ENCODE assay signal across 15 cellular contexts in the genomic region with DNA sequence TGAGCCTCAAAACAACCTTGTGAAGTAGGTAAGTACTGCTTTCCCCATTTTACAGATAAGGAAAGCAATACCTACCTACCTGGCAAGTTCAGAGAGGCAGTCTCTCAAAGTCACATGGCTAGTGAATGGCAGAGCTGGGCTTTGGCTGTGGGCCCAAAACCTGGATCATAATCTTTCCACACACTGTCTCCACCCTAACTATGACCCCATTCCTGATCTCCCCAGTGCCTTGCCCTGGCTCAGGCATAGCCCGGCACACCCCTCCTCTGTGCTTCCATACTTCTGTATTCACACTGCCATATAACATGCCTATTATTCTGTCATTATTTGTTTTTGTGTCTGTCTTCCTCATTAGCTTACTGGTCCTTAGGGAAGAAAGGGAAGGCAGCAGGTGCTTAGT. TPM values are rescaled to one million over a fixed set of nuclear protein-coding genes. Genes with fewer than 3 reads are reported as not detected.
DNase-seq lines count a peak whose midpoint lies in the region; ATAC-seq and TF ChIP-seq lines count a peak whose summit lies in the region.
"Had no signal": no experiment of that assay in that cellular context is flagged by ENCODE, and none has a peak within 500 bp of the region (broad histone marks: within the 10 kb centered on the region; RNA-seq: fewer than 3 reads in every experiment).

No MANE protein-coding gene starts in this region.

- H3K4me1 Mint-ChIP-seq in type B pancreatic cell (ENCODE audit: unreplicated experiment) = peaks cover 21% of the 10 kb centered on the region

- TF ChIP-seq CTCF in right atrium auricular region (IDR thresholded peaks at IDR 0.05) (no peak), epithelial cell of esophagus (IDR thresholded peaks at IDR 0.05; ENCODE audit: insufficient read depth, low read depth, low read length, missing control alignments) (no peak), psoas muscle (IDR thresholded peaks at IDR 0.05) (no peak), type B pancreatic cell (conservative IDR thresholded peaks at IDR 0.05) (no peak)

- WGBS in psoas muscle, 3 donors = 81 to 93% (median 93%) methylated on average over 1 of the region's 1 CpG

- peak in 1 of 2 donors; percentile 25 for ATAC-seq in left cardiac atrium
- ATAC-seq in psoas muscle = no peak
- ATAC-seq in HG03521 (IDR thresholded peaks at IDR 0.05; ENCODE audit: unreplicated experiment) = no peak
- ATAC-seq: PC-3 had no signal

- no peak overlapping the region for H3K27ac ChIP-seq in right atrium auricular region
- no peak overlapping the region for H3K27ac ChIP-seq in psoas muscle
- H3K27ac ChIP-seq: KMS-11, SK-N-MC had no signal

- H3K27me3 ChIP-seq in right atrium auricular region (no peaks in the 10 kb centered on the region), psoas muscle (ENCODE audit: insufficient read depth in 3 of 3, low read length in 2 of 3) (no peaks in the 10 kb centered on the region)

- H3K4me3 Mint-ChIP-seq in type B pancreatic cell = peak overlapping the region; percentile 6

- intact Hi-C loops in left cardiac atrium (cut with DNase I) (no loop called here), psoas muscle (cut with DNase I) (no loop called here)

- H3K36me3 ChIP-seq in right atrium auricular region (no peaks in the 10 kb centered on the region), psoas muscle (ENCODE audit: insufficient read depth in 1 of 2, low read depth in 1 of 2) (no peaks in the 10 kb centered on the region)

- H3K36me3 Mint-ChIP-seq in type B pancreatic cell = no peaks in the 10 kb centered on the region

- no peaks in the 10 kb centered on the region for H3K9me3 Mint-ChIP-seq in type B pancreatic cell

- H3K4me1 ChIP-seq in right atrium auricular region (peaks cover 0 to 12% of the 10 kb centered on the region in 2 donors), psoas muscle (peaks cover 21% of the 10 kb centered on the region)

- H3K4me3 ChIP-seq in right atrium auricular region (no peak overlapping the region), epithelial cell of esophagus (ENCODE audit: low read length) (no peak overlapping the region), psoas muscle (no peak overlapping the region)
- H3K4me3 ChIP-seq: SK-N-MC had no signal

- H3K9me3 ChIP-seq in right atrium auricular region (no peaks in the 10 kb centered on the region), psoas muscle (peaks cover 4% of the 10 kb centered on the region)

- peak overlapping the region; percentile 10 for H3K27ac Mint-ChIP-seq in type B pancreatic cell

- DNase-seq in left cardiac atrium (peak; percentile 22), right atrium auricular region (ENCODE audit: low spot score) (no peak), epithelial cell of esophagus (ENCODE audit: low read depth) (peak; percentile 62), psoas muscle (peak; percentile 18 to 59), type B pancreatic cell (ENCODE audit: extremely low spot score, unreplicated experiment) (no peak), ureter (ENCODE audit: low spot score) (no peak), mucosa of gallbladder (ENCODE audit: low spot score) (no peak)
- DNase-seq: GF-D8, NCI-H1417, NCI-H1930, NCI-H526 treated with DMSO at 0.1 percent for 48 hours, PC-3 had no signal

- H3K27me3 Mint-ChIP-seq in type B pancreatic cell = no peaks in the 10 kb centered on the region

RNA-seq across cellular contexts. Expression of a gene that starts 15.9 kb away (rescaled TPM):
- 10 to 100 TPM; 34.1 to 49.6 TPM for total RNA-seq in left cardiac atrium
- 10 to 100 TPM; 29.1 to 45.4 TPM for total RNA-seq in right atrium auricular region
- total RNA-seq in psoas muscle = 10 to 100 TPM; 18.6 to 25.1 (median 20.3) TPM
- polyA plus RNA-seq in psoas muscle = 10 to 100 TPM in 1 of 3 donors, 1 to 10 TPM in 2; 8.9 to 15.2 (median 9.0) TPM
- total RNA-seq in type B pancreatic cell (ENCODE audit: low replicate concordance) = 17.9 and 23.2 TPM in 2 replicates
- 68.4 TPM for total RNA-seq in ureter
- total RNA-seq in mucosa of gallbladder = 89.9 TPM

Comparison
In these comparisons a context has a peak if more than half of its experiments do, and no peak if none do; other contexts are left out.
1. DNase-seq: peak in left cardiac atrium (single experiment), epithelial cell of esophagus (single experiment) and psoas muscle (2 of 2); none in right atrium auricular region (single experiment), type B pancreatic cell (single experiment), ureter (single experiment) and mucosa of gallbladder (single experiment).